ENCODE assay signal across 8 cellular contexts in the genomic region with DNA sequence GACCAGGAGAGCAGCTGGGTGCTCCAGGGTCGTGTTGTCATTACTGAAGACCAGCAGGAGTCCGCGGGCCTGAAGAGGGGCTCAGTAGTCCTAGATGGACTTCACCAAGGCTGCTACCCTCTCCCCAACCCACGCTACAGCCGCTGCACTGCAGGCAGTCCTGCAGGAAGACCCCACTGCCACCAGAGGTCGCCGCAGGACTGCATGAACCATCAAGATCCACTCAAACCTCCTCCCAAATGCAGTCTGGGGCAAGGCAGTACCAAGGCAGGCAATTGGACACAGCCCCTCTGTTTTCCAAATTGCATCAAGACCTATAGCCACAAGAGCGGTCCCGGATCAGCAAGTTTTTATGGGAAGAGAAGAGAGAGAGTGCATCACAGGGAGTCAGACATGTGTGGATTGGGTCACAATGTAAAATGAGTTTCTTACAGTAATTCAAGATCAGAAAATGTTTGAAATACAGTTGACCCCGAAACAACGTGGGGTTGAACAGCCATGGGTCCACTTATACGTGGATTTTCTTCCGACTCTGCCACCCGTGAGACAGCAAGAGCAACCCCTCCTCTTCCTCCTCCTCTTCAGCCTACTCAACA. TPM values are rescaled to one million over a fixed set of nuclear protein-coding genes. Genes with fewer than 3 reads are reported as not detected.
DNase-seq lines count a peak whose midpoint lies in the region; ATAC-seq and TF ChIP-seq lines count a peak whose summit lies in the region.

No MANE protein-coding gene starts in this region.

- H3K27me3 Mint-ChIP-seq in CD4-positive, alpha-beta T cell, result peaks cover 12% of the 10 kb centered on the region

- TF ChIP-seq CTCF in CD4-positive, alpha-beta T cell (IDR thresholded peaks at IDR 0.05), result peak; percentile 79

- H3K36me3 Mint-ChIP-seq in CD4-positive, alpha-beta T cell (ENCODE audit: low read depth), result no peaks in the 10 kb centered on the region

- H3K4me3 Mint-ChIP-seq in CD4-positive, alpha-beta T cell, result no peak overlapping the region

- H3K27ac ChIP-seq in CD4-positive, alpha-beta T cell (ENCODE audit: low read depth, low read length), result no peak overlapping the region

- peak; percentile 53 to 82 (median 62) for DNase-seq in CD4-positive, alpha-beta T cell
- peak; percentile 76 for DNase-seq in GM19238 (ENCODE audit: insufficient read length, low spot score)
- DNase-seq in NCI-H526 (lab: John Stamatoyannopoulos, UW), result peak; percentile 60 to 90
- peak; percentile 85 to 88 for DNase-seq in activated CD4-positive, alpha-beta T cell treated with anti-CD3 and anti-CD28 coated beads, Interleukin-2, amount 50 U/mL, for 48 hours
- DNase-seq in ecto neural progenitor cell (ENCODE audit: low spot score), result peak; percentile 86
- peak; percentile 89 for DNase-seq in medulla oblongata (ENCODE audit: extremely low spot score)
- DNase-seq in stimulated activated CD8-positive, alpha-beta memory T cell treated with anti-CD3 and anti-CD28 coated beads, Interleukin-15, amount 100 ng/mL, for 48 hours (ENCODE audit: low read depth in 2 of 2), result peak; percentile 57 to 59

- CTCF ChIA-PET in CD4-positive, alpha-beta T cell (lab: Charles Lee), result no interaction called here

- no peaks in the 10 kb centered on the region for H3K9me3 ChIP-seq in CD4-positive, alpha-beta T cell (ENCODE audit: control insufficient read depth, low read length)

- no peak overlapping the region for H3K27ac Mint-ChIP-seq in CD4-positive, alpha-beta T cell

- no peaks in the 10 kb centered on the region for H3K4me1 Mint-ChIP-seq in CD4-positive, alpha-beta T cell (ENCODE audit: low read depth)

- intact Hi-C loops in CD4-positive, alpha-beta T cell (cut with DNase I, micrococcal nuclease), result loop anchor here (1.0 to 5.0 kb wide), 3 partner anchors 51 to 849 kb away; no protein-coding TSS in a partner anchor

- H3K27me3 ChIP-seq in CD4-positive, alpha-beta T cell (ENCODE audit: control insufficient read depth, insufficient read depth, low read length), result no peaks in the 10 kb centered on the region

- peak; percentile 77 for ATAC-seq in CD4-positive, alpha-beta T cell (ENCODE audit: poor library complexity)
- peak; percentile 69 for ATAC-seq in HG03342 (IDR thresholded peaks at IDR 0.05; ENCODE audit: unreplicated experiment)

- no peaks in the 10 kb centered on the region for H3K9me3 Mint-ChIP-seq in CD4-positive, alpha-beta T cell

- POLR2A ChIA-PET in CD4-positive, alpha-beta T cell (lab: Charles Lee), result no interaction called here

RNA-seq across cellular contexts. Expression of a gene that starts 46.7 kb away (rescaled TPM):
- total RNA-seq in CD4-positive, alpha-beta T cell, result not detected

RNA-seq across cellular contexts. Expression of a gene that starts 58.7 kb away (rescaled TPM):
- not detected for total RNA-seq in CD4-positive, alpha-beta T cell
